In the genomic region with DNA sequence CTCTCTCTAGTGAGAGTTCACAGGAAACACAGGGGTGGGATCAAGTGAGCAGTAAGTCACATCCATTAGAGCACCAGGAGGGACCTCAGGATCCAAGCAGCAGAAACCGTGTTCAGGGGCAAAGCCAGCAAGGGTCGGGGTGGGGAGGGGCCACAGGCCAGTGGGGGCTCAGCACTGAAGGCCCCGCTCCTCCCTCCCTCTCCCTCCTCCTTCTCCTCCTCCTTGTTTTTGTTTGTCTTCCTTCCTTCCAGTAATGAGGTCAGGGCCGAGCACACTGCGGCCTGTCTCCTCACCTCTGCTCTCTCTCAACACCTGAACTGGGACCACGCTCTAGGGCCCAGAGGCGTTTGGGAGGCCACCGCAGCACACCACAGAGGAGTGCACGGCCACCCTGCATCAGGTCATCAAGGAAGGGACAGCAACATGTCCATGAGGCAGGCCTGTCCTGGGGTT, we compare ENCODE assay signal across 20 cellular contexts. TPM values are rescaled to one million over a fixed set of nuclear protein-coding genes. Genes with fewer than 3 reads are reported as not detected.
DNase-seq lines count a peak whose midpoint lies in the region; ATAC-seq, FAIRE-seq and TF ChIP-seq lines count a peak whose summit lies in the region.
"Had no signal": no experiment of that assay in that cellular context is flagged by ENCODE, and none has a peak within 500 bp of the region (broad histone marks: within the 10 kb centered on the region; RNA-seq: fewer than 3 reads in every experiment).

No MANE protein-coding gene starts in this region.

- TF ChIP-seq POLR2A in A549 (IDR thresholded peaks at IDR 0.05; ENCODE audit: low read length), result no peak

- peaks cover under 1% of the 10 kb centered on the region for H3K36me3 ChIP-seq in CD4-positive, alpha-beta memory T cell (ENCODE audit: insufficient read depth, low read length)

- intact Hi-C loops in CD4-positive, alpha-beta memory T cell (cut with micrococcal nuclease), result no loop called here

- peak overlapping the region in 6 of 7 donors; percentile 51 to 89 (median 82) for H3K27ac Mint-ChIP-seq in CD4-positive, alpha-beta memory T cell
- H3K27ac Mint-ChIP-seq in naive thymus-derived CD8-positive, alpha-beta T cell, result peak overlapping the region; percentile 68 to 94 (median 86)
- H3K27ac Mint-ChIP-seq: activated naive CD4-positive, alpha-beta T cell treated with anti-CD3 and anti-CD28 coated beads, Interleukin-2, amount 50 U/mL, for 24 hours had no signal

- peaks cover 16 to 18% of the 10 kb centered on the region in 2 donors for H3K36me3 Mint-ChIP-seq in CD4-positive, alpha-beta memory T cell
- peaks cover 11 to 23% (median 22%) of the 10 kb centered on the region in 3 donors for H3K36me3 Mint-ChIP-seq in naive thymus-derived CD8-positive, alpha-beta T cell

- no peak overlapping the region for H3K4me2 ChIP-seq in A549

- DNase-seq in A549 (ENCODE audit: low read depth in 1 of 2, low spot score in 1 of 2), result no peak
- no peak for DNase-seq in CD4-positive, alpha-beta memory T cell
- peak; percentile 72 for DNase-seq in coronary artery (ENCODE audit: low spot score)
- no peak for DNase-seq in naive thymus-derived CD8-positive, alpha-beta T cell
- DNase-seq in NCI-H1417 treated with DMSO at 0.1 percent for 48 hours (lab: John Stamatoyannopoulos, UW), result no peak
- no peak for DNase-seq in ureter (ENCODE audit: low spot score)
- DNase-seq: activated CD4-positive, alpha-beta T cell treated with anti-CD3 and anti-CD28 coated beads for 48 hours; AML-193; Calu3; hippocampal formation; Kasumi-1; NCI-H1048; NCI-H2029; NCI-H446 had no signal

- no peak overlapping the region for H3K4me3 Mint-ChIP-seq in CD4-positive, alpha-beta memory T cell
- no peak overlapping the region for H3K4me3 Mint-ChIP-seq in naive thymus-derived CD8-positive, alpha-beta T cell
- H3K4me3 Mint-ChIP-seq: activated naive CD4-positive, alpha-beta T cell treated with anti-CD3 and anti-CD28 coated beads, Interleukin-2, amount 50 U/mL, for 24 hours had no signal

- no peaks in the 10 kb centered on the region for H3K9me3 ChIP-seq in A549
- no peaks in the 10 kb centered on the region for H3K9me3 ChIP-seq in CD4-positive, alpha-beta memory T cell (ENCODE audit: control insufficient read depth in 1 of 2, low read length in 2 of 2)
- H3K9me3 ChIP-seq: neutrophil, thoracic aorta had no signal

- H3K4me3 ChIP-seq in A549 (no peak overlapping the region), coronary artery (no peak overlapping the region)
- no peak overlapping the region for H3K4me3 ChIP-seq in CD4-positive, alpha-beta memory T cell (ENCODE audit: low read length in 2 of 2)
- H3K4me3 ChIP-seq: thoracic aorta had no signal

- H3K27ac ChIP-seq in A549 (no peak overlapping the region), coronary artery (no peak overlapping the region)
- no peak overlapping the region for H3K27ac ChIP-seq in CD4-positive, alpha-beta memory T cell (ENCODE audit: low read depth, low read length)
- H3K27ac ChIP-seq: neutrophil, RWPE1, thoracic aorta had no signal

- H3K4me1 ChIP-seq in A549, result no peaks in the 10 kb centered on the region
- no peaks in the 10 kb centered on the region for H3K4me1 ChIP-seq in CD4-positive, alpha-beta memory T cell (ENCODE audit: insufficient read depth, low read length)

- no peak for TF ChIP-seq RAD21 in A549 (conservative IDR thresholded peaks at IDR 0.05 in 1 of 2, IDR thresholded peaks at IDR 0.05 in 1 of 2)

- no peaks in the 10 kb centered on the region for H3K27me3 ChIP-seq in CD4-positive, alpha-beta memory T cell (ENCODE audit: insufficient read depth, low read length)
- H3K27me3 ChIP-seq: neutrophil had no signal

- WGBS in A549 (ENCODE audit: missing lambda C conversion rate), result 85% methylated on average over 9 of the region's 9 CpGs

- TF ChIP-seq EP300 in A549 (IDR thresholded peaks at IDR 0.05), result no peak

- H3K9me3 Mint-ChIP-seq in CD4-positive, alpha-beta memory T cell, result peaks cover 0 to 5% (median under 1%) of the 10 kb centered on the region in 8 donors
- peaks cover 0 to 15% (median 0%) of the 10 kb centered on the region in 9 donors for H3K9me3 Mint-ChIP-seq in naive thymus-derived CD8-positive, alpha-beta T cell

- FAIRE-seq in A549 (lab: Jason Lieb, UNC), result no peak
- FAIRE-seq: colon had no signal

- TF ChIP-seq CTCF in A549 (IDR thresholded peaks at IDR 0.05) (no peak), coronary artery (IDR thresholded peaks at IDR 0.05) (no peak)

- H3K4me1 Mint-ChIP-seq in CD4-positive, alpha-beta memory T cell, result peaks cover 21 to 33% (median 23%) of the 10 kb centered on the region in 4 donors
- H3K4me1 Mint-ChIP-seq in naive thymus-derived CD8-positive, alpha-beta T cell, result peaks cover 8 to 36% (median 24%) of the 10 kb centered on the region in 4 donors

- POLR2A ChIA-PET in A549 (lab: Yijun Ruan, JAX), result no interaction called here
- POLR2A ChIA-PET in CD4-positive, alpha-beta memory T cell (lab: Charles Lee; ENCODE audit: partially characterized antibody), result interaction anchor here (0.6 to 1.8 kb wide), 8 partner anchors 9 to 69 kb away, joined by 3 to 8 read pairs (median 4); partner anchors contain the start of genes MTERF4, PASK and PPP1R7
- POLR2A ChIA-PET in naive thymus-derived CD8-positive, alpha-beta T cell (lab: Charles Lee), result interaction anchor here (0.7 to 19.4 kb wide), 6 partner anchors 14 to 138 kb away, joined by 3 to 473 read pairs (median 4); partner anchors contain the start of genes MTERF4 and PASK

- no peaks in the 10 kb centered on the region for H3K27me3 Mint-ChIP-seq in CD4-positive, alpha-beta memory T cell
- no peaks in the 10 kb centered on the region for H3K27me3 Mint-ChIP-seq in naive thymus-derived CD8-positive, alpha-beta T cell
- H3K27me3 Mint-ChIP-seq: activated naive CD4-positive, alpha-beta T cell treated with anti-CD3 and anti-CD28 coated beads, Interleukin-2, amount 50 U/mL, for 24 hours had no signal

- ATAC-seq in A549, result peak; percentile 16 to 31; a peak in 3 of 6 replicates
- no peak for ATAC-seq in naive thymus-derived CD8-positive, alpha-beta T cell
- ATAC-seq in GM18858 (IDR thresholded peaks at IDR 0.05; ENCODE audit: unreplicated experiment), result no peak

- CTCF ChIA-PET in A549 (lab: Yijun Ruan, JAX), result interaction anchor here (0.8 kb wide), 1 partner anchor 9 kb away, joined by 3 read pairs; no protein-coding TSS in a partner anchor
- CTCF ChIA-PET in CD4-positive, alpha-beta memory T cell (lab: Charles Lee; ENCODE audit: partially characterized antibody), result interaction anchor here (2.5 to 4.5 kb wide), 2 partner anchors 69 to 70 kb away, joined by 9 to 76 read pairs; partner anchors contain the start of genes PASK and PPP1R7

TF ChIP-seq in A549, 52 proteins besides CTCF, POLR2A, EP300 and RAD21 (continues in another document):
- TF ChIP-seq FOSB (CRISPR knock-in tag; IDR thresholded peaks at IDR 0.05) (no peak), CEBPB (IDR thresholded peaks at IDR 0.05) (no peak), GATA3 (IDR thresholded peaks at IDR 0.05; ENCODE audit: borderline replicate concordance) (no peak), TFCP2L1 (CRISPR knock-in tag; IDR thresholded peaks at IDR 0.05) (no peak), HMGXB4 (CRISPR knock-in tag; IDR thresholded peaks at IDR 0.05; ENCODE audit: borderline replicate concordance) (no peak), NPAS2 (CRISPR knock-in tag; IDR thresholded peaks at IDR 0.05; ENCODE audit: borderline replicate concordance) (no peak), RARB (CRISPR knock-in tag; IDR thresholded peaks at IDR 0.05) (no peak), BCL3 (IDR thresholded peaks at IDR 0.05) (no peak), MAZ (IDR thresholded peaks at IDR 0.05; ENCODE audit: borderline replicate concordance, low read depth, low read length) (no peak)
- TF ChIP-seq, protein P1, sequence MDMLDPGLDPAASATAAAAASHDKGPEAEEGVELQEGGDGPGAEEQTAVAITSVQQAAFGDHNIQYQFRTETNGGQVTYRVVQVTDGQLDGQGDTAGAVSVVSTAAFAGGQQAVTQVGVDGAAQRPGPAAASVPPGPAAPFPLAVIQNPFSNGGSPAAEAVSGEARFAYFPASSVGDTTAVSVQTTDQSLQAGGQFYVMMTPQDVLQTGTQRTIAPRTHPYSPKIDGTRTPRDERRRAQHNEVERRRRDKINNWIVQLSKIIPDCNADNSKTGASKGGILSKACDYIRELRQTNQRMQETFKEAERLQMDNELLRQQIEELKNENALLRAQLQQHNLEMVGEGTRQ (IDR thresholded peaks at IDR 0.05), result no peak

RNA-seq across cellular contexts. Expression of gene MTERF4, which starts 20.9 kb away (rescaled TPM):
- polyA plus RNA-seq in A549 (2011; rRNA removed), result 41.5 and 44.9 TPM in 2 replicates
- 23.8 and 24.8 TPM in 2 replicates for polyA plus RNA-seq in A549 (2012; cell fraction: cytosol; rRNA removed)
- 32.6 and 44.7 TPM in 2 replicates for polyA plus RNA-seq in A549 (2012; cell fraction: nucleus; rRNA removed)
- polyA plus RNA-seq in A549 (2017; fragmentation: RNase III; extraction: RNeasy Plus Mini Kit Qiagen cat#74134 plus additional on column Dnase treatment), result 39.9 to 51.5 TPM (median 47.1 TPM) in 3 replicates
- 33.8 and 41.7 TPM in 2 replicates for polyA minus RNA-seq in A549 (2011; rRNA and poly(A)+ RNA removed)
- 100 to 1,000 TPM; 204 to 227 TPM for total RNA-seq in CD4-positive, alpha-beta memory T cell
- polyA plus RNA-seq in CD4-positive, alpha-beta memory T cell, result 10 to 100 TPM; 44.6 to 56.6 TPM
- 100 to 1,000 TPM; 265 to 270 TPM for total RNA-seq in naive thymus-derived CD8-positive, alpha-beta T cell
- polyA plus RNA-seq in naive thymus-derived CD8-positive, alpha-beta T cell, result 10 to 100 TPM; 46.4 to 82.1 (median 57.8) TPM
- total RNA-seq in ureter, result 37.6 TPM

Comparison
In these comparisons a context has a peak if more than half of its experiments do, and no peak if none do; other contexts are left out.
1. ATAC-seq: peak in A549 (2 of 2); none in naive thymus-derived CD8-positive, alpha-beta T cell (0 of 2) and GM18858 (single experiment).